8 cellular contexts compared by ENCODE assay signal in genomic region chrX:153599192-153600031, GRCh38. TPM values are rescaled to one million over a fixed set of nuclear protein-coding genes. Genes with fewer than 3 reads are reported as not detected.
DNase-seq lines count a peak whose midpoint lies in the region; ATAC-seq and TF ChIP-seq lines count a peak whose summit lies in the region.

No MANE protein-coding gene starts in this region.

- H3K9me3 Mint-ChIP-seq in immature natural killer cell, result no peaks in the 10 kb centered on the region

- H3K4me3 ChIP-seq in WERI-Rb-1 (ENCODE audit: low read depth, low read length), result peak overlapping the region; percentile 76
- peak overlapping the region; percentile 59 to 86 (median 64) for H3K4me3 ChIP-seq in breast epithelium
- peak overlapping the region; percentile 67 for H3K4me3 ChIP-seq in smooth muscle cell

- peaks cover 28% of the 10 kb centered on the region for H3K36me3 ChIP-seq in WERI-Rb-1
- H3K36me3 ChIP-seq in breast epithelium, result no peaks in the 10 kb centered on the region
- H3K36me3 ChIP-seq in smooth muscle cell (ENCODE audit: low read depth), result no peaks in the 10 kb centered on the region

- H3K9me3 ChIP-seq in WERI-Rb-1 (ENCODE audit: severe bottlenecking), result peaks cover 22% of the 10 kb centered on the region
- peaks cover 0 to 5% of the 10 kb centered on the region in 2 donors for H3K9me3 ChIP-seq in breast epithelium
- no peaks in the 10 kb centered on the region for H3K9me3 ChIP-seq in smooth muscle cell (replicated peaks; ENCODE audit: low read depth)

- H4K20me1 ChIP-seq in smooth muscle cell (ENCODE audit: low read depth), result peaks cover 23% of the 10 kb centered on the region

- no peaks in the 10 kb centered on the region for H3K36me3 Mint-ChIP-seq in immature natural killer cell

- no peaks in the 10 kb centered on the region for H3K79me2 ChIP-seq in smooth muscle cell (ENCODE audit: low read depth)

- ATAC-seq in GM18517 (IDR thresholded peaks at IDR 0.05; ENCODE audit: unreplicated experiment), result peak; percentile 60
- peak; percentile 91 for ATAC-seq in HG03045 (IDR thresholded peaks at IDR 0.05; ENCODE audit: unreplicated experiment)

- 34% methylated on average over 43 of the region's 79 CpGs for WGBS in smooth muscle cell (ENCODE audit: low lambda C conversion rate)

- H3F3A ChIP-seq in smooth muscle cell (ENCODE audit: low read depth), result no peaks in the 10 kb centered on the region

- peak overlapping the region; percentile 76 to 84 (median 80) for H3K4me3 Mint-ChIP-seq in immature natural killer cell

- H3K27me3 ChIP-seq in WERI-Rb-1 (ENCODE audit: insufficient read depth, low read depth, severe bottlenecking), result peaks cover under 1% of the 10 kb centered on the region
- peaks cover 0 to 50% of the 10 kb centered on the region in 2 donors for H3K27me3 ChIP-seq in breast epithelium
- H3K27me3 ChIP-seq in smooth muscle cell (ENCODE audit: low read depth), result no peaks in the 10 kb centered on the region

- peak; percentile 73 for DNase-seq in NCI-H2171 (lab: John Stamatoyannopoulos, UW)
- DNase-seq in WERI-Rb-1, result peak; percentile 96
- peak; percentile 77 to 78 for DNase-seq in breast epithelium (ENCODE audit: low spot score in 2 of 2)
- peak; percentile 85 to 90 (median 89) for DNase-seq in immature natural killer cell
- DNase-seq in smooth muscle cell (lab: John Stamatoyannopoulos, UW; ENCODE audit: unreplicated experiment), result peak; percentile 43

- no peak for TF ChIP-seq CTCF in 22Rv1 (IDR thresholded peaks at IDR 0.05)
- no peak for TF ChIP-seq CTCF in WERI-Rb-1 (IDR thresholded peaks at IDR 0.05; ENCODE audit: low read depth, low read length)
- no peak for TF ChIP-seq CTCF in breast epithelium (IDR thresholded peaks at IDR 0.05)
- no peak for TF ChIP-seq CTCF in smooth muscle cell (IDR thresholded peaks at IDR 0.05; ENCODE audit: borderline replicate concordance, insufficient read depth, poor library complexity, severe bottlenecking)

- peaks cover 31 to 33% of the 10 kb centered on the region in 2 donors for H3K4me1 Mint-ChIP-seq in immature natural killer cell

- peak overlapping the region in 3 of 6 donors; percentile 22 to 72 (median 38) for H3K27ac Mint-ChIP-seq in immature natural killer cell

- H3K9ac ChIP-seq in smooth muscle cell (ENCODE audit: low read depth), result no peak overlapping the region

- peak overlapping the region; percentile 72 for H2AFZ ChIP-seq in smooth muscle cell (ENCODE audit: low read depth)

- TF ChIP-seq POLR2A in breast epithelium (IDR thresholded peaks at IDR 0.05), result no peak

- intact Hi-C loops in breast epithelium (cut with DNase I; ENCODE audit: low total_unique reads), result no loop called here

- no peaks in the 10 kb centered on the region for H3K4me1 ChIP-seq in breast epithelium
- no peaks in the 10 kb centered on the region for H3K4me1 ChIP-seq in smooth muscle cell (ENCODE audit: low read depth)

- peak overlapping the region; percentile 83 for H3K4me2 ChIP-seq in smooth muscle cell

- H3K27ac ChIP-seq in 22Rv1, result 0 out of 2 replicates have a peak overlapping the region, but pooled peaks have one; percentile 30
- H3K27ac ChIP-seq in WERI-Rb-1, result peak overlapping the region; percentile 85
- H3K27ac ChIP-seq in breast epithelium, result peak overlapping the region; percentile 45 to 54
- H3K27ac ChIP-seq in smooth muscle cell (ENCODE audit: low read depth), result no peak overlapping the region

- H3K27me3 Mint-ChIP-seq in immature natural killer cell (ENCODE audit: low read depth in 3 of 3), result peaks cover 0 to 12% (median 2%) of the 10 kb centered on the region in 3 donors

RNA-seq across cellular contexts. Expression of gene CCNQ, which starts 0.5 kb away (rescaled TPM):
- total RNA-seq in breast epithelium, result 10 to 100 TPM; 23.9 to 42.6 (median 39.7) TPM
- 10 to 100 TPM; 36.7 to 42.8 (median 38.4) TPM for polyA plus RNA-seq in immature natural killer cell
- 9.4 and 17.9 TPM in 2 replicates for total RNA-seq in smooth muscle cell
- polyA plus RNA-seq in smooth muscle cell, result 23.0 and 27.3 TPM in 2 replicates

RNA-seq across cellular contexts. Expression of gene DUSP9, which starts 47.6 kb away (rescaled TPM):
- total RNA-seq in breast epithelium (under 1 TPM in 2 of 3 donors, not detected in 1; 0.33 to 0.73 TPM), smooth muscle cell (3.0 and 4.7 TPM in 2 replicates)
- polyA plus RNA-seq in immature natural killer cell (not detected), smooth muscle cell (7.2 and 11.3 TPM in 2 replicates)

Comparison
In these comparisons a context has a peak if more than half of its experiments do, and no peak if none do; other contexts are left out.
1. DNase-seq: peak in every context shown above with its lines; median percentile 96 in WERI-Rb-1; 89 in immature natural killer cell; 78 in breast epithelium; 73 in NCI-H2171; 43 in smooth muscle cell.